In the genomic region with DNA sequence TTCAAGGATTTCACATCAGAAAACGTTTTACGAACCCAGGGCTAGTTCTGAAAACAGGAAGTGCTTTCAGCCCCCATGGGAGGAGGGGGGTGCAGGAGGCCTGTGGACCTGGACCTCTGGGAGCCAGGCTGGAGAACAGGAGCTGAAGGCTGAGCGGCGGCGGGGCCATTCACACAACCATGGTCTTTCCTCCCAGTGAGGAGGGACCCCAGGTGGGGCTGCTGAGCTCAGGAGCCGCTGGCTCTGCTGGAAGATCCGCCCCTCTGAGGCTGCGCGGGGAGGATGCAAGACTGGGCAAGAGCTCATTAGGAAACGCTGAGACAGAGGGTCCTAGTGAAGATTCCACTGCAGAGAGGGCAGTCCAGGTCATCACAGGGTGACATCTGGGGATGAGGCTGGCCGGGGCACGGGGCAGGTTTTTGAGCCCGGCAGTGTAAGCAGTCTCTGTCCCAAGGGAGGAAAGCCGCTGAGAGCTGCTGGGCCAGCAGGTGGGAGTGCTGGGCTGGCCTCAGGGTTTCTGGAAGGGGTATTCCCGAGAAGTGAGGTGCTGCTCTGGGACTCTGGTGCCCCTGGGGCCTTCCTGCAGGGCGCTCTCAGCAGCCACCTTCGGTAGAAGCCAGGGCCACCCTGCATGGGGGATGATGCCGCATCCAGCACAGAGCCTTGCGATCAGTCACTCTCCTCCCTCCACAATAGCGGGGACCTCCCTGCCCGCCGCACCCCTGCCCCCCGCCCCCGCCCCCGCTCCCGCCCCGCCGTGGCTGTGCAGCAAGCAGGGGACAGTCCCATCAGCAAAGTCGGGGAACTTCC, we compare ENCODE assay signal across 8 cellular contexts. TPM values are rescaled to one million over a fixed set of nuclear protein-coding genes. Genes with fewer than 3 reads are reported as not detected.
A peak's percentile ranks its signal among the peaks of the same experiment; 100 is the strongest.
DNase-seq lines count a peak whose midpoint lies in the region; ATAC-seq, FAIRE-seq and TF ChIP-seq lines count a peak whose summit lies in the region.

No MANE protein-coding gene starts in this region.

- H3K56ac ChIP-seq in mesendoderm (ENCODE audit: low read length), result peak overlapping the region; percentile 69

- TF ChIP-seq CTCF in HCT116 (IDR thresholded peaks at IDR 0.05 in 2 of 3, conservative IDR thresholded peaks at IDR 0.05 in 1 of 3; ENCODE audit: borderline replicate concordance in 1 of 3, insufficient read depth in 1 of 3, low read depth in 2 of 3, low read length in 2 of 3) (no peak), bronchial epithelial cell (IDR thresholded peaks at IDR 0.05; ENCODE audit: insufficient read depth, low read length, severe bottlenecking) (peak; percentile 19), thyroid gland (IDR thresholded peaks at IDR 0.05) (peak in 4 of 6 experiments; percentile 8 to 27 (median 14))

- no peaks in the 10 kb centered on the region for H4K20me1 ChIP-seq in HCT116 (ENCODE audit: insufficient read depth)

- CTCF ChIA-PET in HCT116 (lab: Charles Lee), result no interaction called here

- TF ChIP-seq POLR2A in HCT116 (IDR thresholded peaks at IDR 0.05; ENCODE audit: borderline replicate concordance, extremely low read depth, insufficient read depth, insufficient read length) (no peak), thyroid gland (IDR thresholded peaks at IDR 0.05) (no peak)

- no CpG with 5 or more reads among the region's 29 CpGs for WGBS in mesendoderm (ENCODE audit: extremely low coverage, insufficient coverage, low lambda C conversion rate)
- WGBS in thyroid gland, 2 donors, result 11 to 22% methylated on average over 5 to 17 of the region's 29 CpGs

- no peak overlapping the region for H2BK15ac ChIP-seq in mesendoderm (replicated peaks; ENCODE audit: low read depth)

- peak; percentile 64 for DNase-seq in ELF-1 (ENCODE audit: low read depth, low spot score)
- DNase-seq in HCT116 (ENCODE audit: low read depth, low spot score), result no peak
- peak; percentile 40 for DNase-seq in RPMI7951 (ENCODE audit: low read depth)
- no peak for DNase-seq in bronchial epithelial cell (ENCODE audit: low read depth)
- DNase-seq in mesendoderm, result peak; percentile 84
- peak; percentile 32 to 44 for DNase-seq in thyroid gland
- no peak for DNase-seq in NK-92 (lab: John Stamatoyannopoulos, UW; ENCODE audit: unreplicated experiment)
- no peak for DNase-seq in A172 (ENCODE audit: low spot score)

- no peaks in the 10 kb centered on the region for H3K79me2 ChIP-seq in HCT116 (ENCODE audit: insufficient read depth, low read length)
- H3K79me2 ChIP-seq in mesendoderm (ENCODE audit: control insufficient read depth, insufficient read depth, low read length), result no peaks in the 10 kb centered on the region

- H4K8ac ChIP-seq in mesendoderm (ENCODE audit: low read depth, low read length), result no peak overlapping the region

- POLR2A ChIA-PET in HCT116 (lab: Charles Lee), result no interaction called here

- FAIRE-seq in bronchial epithelial cell (lab: Jason Lieb, UNC), result no peak

- no TSS peak for BruUV-seq in HCT116 (replicated peaks; lab: Mats Ljungman, UMichigan)

- no peak overlapping the region for H2AFZ ChIP-seq in HCT116 (ENCODE audit: low read depth, low read length, poor library complexity, severe bottlenecking)

- ATAC-seq in HCT116, result 0 out of 2 replicates have a peak, but pooled peaks have one; percentile 17

- intact Hi-C loops in HCT116 (cut with micrococcal nuclease) (no loop called here), thyroid gland (cut with DNase I) (no loop called here)

- H3K27ac ChIP-seq in HCT116 (ENCODE audit: low read depth, low read length) (no peak overlapping the region), mesendoderm (ENCODE audit: low read depth, low read length) (no peak overlapping the region), thyroid gland (peak overlapping the region in 2 of 3 donors; percentile 30 to 54)

- H3K79me1 ChIP-seq in mesendoderm (ENCODE audit: low read length), result no peaks in the 10 kb centered on the region

- TF ChIP-seq RAD21 in HCT116 (IDR thresholded peaks at IDR 0.05; ENCODE audit: low read depth), result no peak

- H3K4me1 ChIP-seq in HCT116 (ENCODE audit: control insufficient read depth in 1 of 2, insufficient read depth in 2 of 2, low read length in 2 of 2) (peaks cover 3 to 5% of the 10 kb centered on the region in 2 experiments; a peak in 3 of 4 replicates), mesendoderm (ENCODE audit: control insufficient read depth, low read depth, low read length) (no peaks in the 10 kb centered on the region), thyroid gland (peaks cover 7 to 14% of the 10 kb centered on the region in 2 donors)

- no peak overlapping the region for H2BK120ac ChIP-seq in mesendoderm (ENCODE audit: low read depth, low read length)

- peak overlapping the region; percentile 30 for H3K18ac ChIP-seq in mesendoderm (ENCODE audit: low read length)

- no peaks in the 10 kb centered on the region for H3K36me3 ChIP-seq in HCT116 (ENCODE audit: control insufficient read depth in 1 of 2, insufficient read depth in 2 of 2, low read length in 2 of 2)
- H3K36me3 ChIP-seq in bronchial epithelial cell (ENCODE audit: control insufficient read depth, insufficient read depth, low read length), result no peaks in the 10 kb centered on the region
- no peaks in the 10 kb centered on the region for H3K36me3 ChIP-seq in mesendoderm (ENCODE audit: control insufficient read depth, insufficient read depth, low read length)
- H3K36me3 ChIP-seq in thyroid gland, result no peaks in the 10 kb centered on the region

- H4K5ac ChIP-seq in mesendoderm (ENCODE audit: low read length), result no peak overlapping the region

- H3K27me3 ChIP-seq in HCT116 (ENCODE audit: insufficient read depth, low read length) (no peaks in the 10 kb centered on the region), bronchial epithelial cell (ENCODE audit: control insufficient read depth, insufficient read depth, low read length) (no peaks in the 10 kb centered on the region), mesendoderm (ENCODE audit: insufficient read depth, low read length, poor library complexity) (no peaks in the 10 kb centered on the region), thyroid gland (no peaks in the 10 kb centered on the region)

- H2BK5ac ChIP-seq in mesendoderm (ENCODE audit: low read length), result no peak overlapping the region

- RAD21 ChIA-PET in HCT116 (lab: Charles Lee; ENCODE audit: low non-redundant PET in 1 of 2, low total read pairs in 2 of 2, uncharacterized antibody in 2 of 2, unreplicated experiment in 2 of 2), result no interaction called here

- H3K4ac ChIP-seq in mesendoderm (ENCODE audit: low read depth, low read length), result no peak overlapping the region

- H3K4me3 ChIP-seq in HCT116 (replicated peaks in 1 of 2; ENCODE audit: low read depth in 1 of 2, low read length in 2 of 2) (no peak overlapping the region), bronchial epithelial cell (ENCODE audit: low read depth, low read length) (no peak overlapping the region), mesendoderm (ENCODE audit: low read length) (peak overlapping the region; percentile 46), thyroid gland (replicated peaks in 1 of 3) (peak overlapping the region in 1 of 3 donors; percentile 8)

- no peak overlapping the region for H2AK5ac ChIP-seq in mesendoderm (ENCODE audit: low read length)

- H3K4me2 ChIP-seq in HCT116 (ENCODE audit: low read length) (no peak overlapping the region), mesendoderm (ENCODE audit: low read length) (peak overlapping the region; percentile 77)

- no peak overlapping the region for H3K23ac ChIP-seq in mesendoderm (ENCODE audit: low read length)

- H3K9ac ChIP-seq in HCT116 (ENCODE audit: low read length) (no peak overlapping the region), mesendoderm (ENCODE audit: low read length) (peak overlapping the region; percentile 67)

- no peaks in the 10 kb centered on the region for H3K9me3 ChIP-seq in HCT116 (ENCODE audit: control insufficient read depth in 1 of 2, insufficient read depth in 1 of 2, low read depth in 1 of 2, low read length in 2 of 2)
- no peaks in the 10 kb centered on the region for H3K9me3 ChIP-seq in thyroid gland

- H3K9me2 ChIP-seq in HCT116 (ENCODE audit: insufficient read depth), result no peaks in the 10 kb centered on the region

TF ChIP-seq in HCT116, 20 proteins besides CTCF, POLR2A, EP300 and RAD21 (continues in another document):
- no peak for TF ChIP-seq EZH2 (IDR thresholded peaks at IDR 0.05)

RNA-seq across cellular contexts. Expression of a gene that starts 7.5 kb away (rescaled TPM):
- 0.22 TPM for total RNA-seq in HCT116 (2021; ENCODE audit: unreplicated experiment)
- polyA plus RNA-seq in HCT116 (2012), result 0.12 TPM in 2 replicates
- total RNA-seq in RPMI7951 (2014; rRNA removed; shearing (Covaris generic)), result 105 and 115 TPM in 2 replicates
- total RNA-seq in bronchial epithelial cell, result 0.13 and 0.26 TPM in 2 replicates
- 11.1 TPM for polyA plus RNA-seq in mesendoderm (2013, experiment 1 of 2)
- polyA plus RNA-seq in mesendoderm (2013, experiment 2 of 2), result 10.7 TPM
- total RNA-seq in thyroid gland, result 10 to 100 TPM in 1 of 4 donors, 1 to 10 TPM in 3; 3.0 to 19.8 (median 7.1) TPM
- total RNA-seq in A172 (2014; rRNA removed; shearing (Covaris generic)), result 9.7 and 13.2 TPM in 2 replicates

RNA-seq across cellular contexts. Expression of a gene that starts 52.7 kb away (rescaled TPM):
- total RNA-seq in HCT116 (2021; ENCODE audit: unreplicated experiment), result not detected
- polyA plus RNA-seq in HCT116 (2012), result 0.16 TPM in 1 of 2 replicates, not detected in the other
- total RNA-seq in RPMI7951 (2014; rRNA removed; shearing (Covaris generic)), result 0.10 TPM in 1 of 2 replicates, not detected in the other
- total RNA-seq in bronchial epithelial cell, result not detected in 2 replicates
- 1.6 TPM for polyA plus RNA-seq in mesendoderm (2013, experiment 1 of 2)
- 1.9 TPM for polyA plus RNA-seq in mesendoderm (2013, experiment 2 of 2)
- 1 to 10 TPM; 2.4 to 9.9 (median 5.1) TPM for total RNA-seq in thyroid gland
- not detected in 2 replicates for total RNA-seq in A172 (2014; rRNA removed; shearing (Covaris generic))

RNA-seq across cellular contexts. Expression of a gene that starts 56.7 kb away (rescaled TPM):
- 2.0 TPM for total RNA-seq in HCT116 (2021; ENCODE audit: unreplicated experiment)
- 0.81 and 0.85 TPM in 2 replicates for polyA plus RNA-seq in HCT116 (2012)
- total RNA-seq in RPMI7951 (2014; rRNA removed; shearing (Covaris generic)), result 12.3 and 15.4 TPM in 2 replicates
- 2.2 and 2.4 TPM in 2 replicates for total RNA-seq in bronchial epithelial cell
- polyA plus RNA-seq in mesendoderm (2013, experiment 1 of 2), result 0.67 TPM
- polyA plus RNA-seq in mesendoderm (2013, experiment 2 of 2), result 0.67 TPM
- total RNA-seq in thyroid gland, result 10 to 100 TPM; 35.4 to 62.6 (median 51.5) TPM
- 10.1 and 11.4 TPM in 2 replicates for total RNA-seq in A172 (2014; rRNA removed; shearing (Covaris generic))

Comparison
In these comparisons a context has a peak if more than half of its experiments do, and no peak if none do; other contexts are left out.
1. DNase-seq: peak in ELF-1 (single experiment), RPMI7951 (single experiment), mesendoderm (single experiment) and thyroid gland (2 of 2); none in HCT116 (single experiment), bronchial epithelial cell (single experiment), NK-92 (single experiment) and A172 (single experiment).
2. H3K27ac ChIP-seq: peak in thyroid gland (2 of 3); none in HCT116 (single experiment) and mesendoderm (single experiment).
3. CTCF ChIP-seq: peak in bronchial epithelial cell (single experiment) and thyroid gland (4 of 6); none in HCT116 (0 of 3).